Comparison of ENCODE assay signal across 8 cellular contexts in genomic region chr12:10211975-10212622, GRCh38. TPM values are rescaled to one million over a fixed set of nuclear protein-coding genes. Genes with fewer than 3 reads are reported as not detected.
DNase-seq lines count a peak whose midpoint lies in the region; ATAC-seq and TF ChIP-seq lines count a peak whose summit lies in the region.

No MANE protein-coding gene starts in this region.

- DNase-seq in AG10803 (ENCODE audit: low read depth): peak; percentile 99
- peak; percentile 99 for DNase-seq in PC-9
- DNase-seq in activated T-cell treated with anti-CD3 and anti-CD28 coated beads, Interleukin-2, amount 50 U/mL, for 24 hours: peak; percentile 91
- peak; percentile 99 for DNase-seq in epithelial cell of esophagus (ENCODE audit: low read depth)
- DNase-seq in mesothelial cell of epicardium (ENCODE audit: low spot score in 2 of 2, unreplicated experiment in 2 of 2): peak; percentile 81 to 92
- peak; percentile 63 for DNase-seq in stimulated activated CD8-positive, alpha-beta memory T cell treated with anti-CD3 and anti-CD28 coated beads, Interleukin-15, amount 100 ng/mL, for 24 hours (ENCODE audit: low read depth)

- H3K27me3 ChIP-seq in HUES6 (ENCODE audit: control insufficient read depth, insufficient read depth, low read length) (no peaks in the 10 kb centered on the region), PC-9 (ENCODE audit: insufficient read depth, low read depth) (no peaks in the 10 kb centered on the region)

- H3K4me3 Mint-ChIP-seq in activated T-cell treated with anti-CD3 and anti-CD28 coated beads, Interleukin-2, amount 50 U/mL, for 24 hours: peak overlapping the region; percentile 82
- peak overlapping the region; percentile 98 for H3K4me3 Mint-ChIP-seq in mesothelial cell of epicardium

- H3K4me1 Mint-ChIP-seq in activated T-cell treated with anti-CD3 and anti-CD28 coated beads, Interleukin-2, amount 50 U/mL, for 24 hours (ENCODE audit: low read depth): peaks cover 32% of the 10 kb centered on the region
- peaks cover 22% of the 10 kb centered on the region for H3K4me1 Mint-ChIP-seq in mesothelial cell of epicardium

- H3K4me3 ChIP-seq in AG10803 (ENCODE audit: low read length) (peak overlapping the region; percentile 99), HUES6 (ENCODE audit: low read depth, low read length) (peak overlapping the region; percentile 84), PC-9 (peak overlapping the region; percentile 85), epithelial cell of esophagus (ENCODE audit: low read length) (peak overlapping the region; percentile 90)

- H3K27ac ChIP-seq in HUES6 (ENCODE audit: low read depth, low read length) (peak overlapping the region; percentile 96), PC-9 (peak overlapping the region; percentile 90)

- H3K9me3 ChIP-seq in HUES6 (ENCODE audit: control insufficient read depth, insufficient read depth, low read depth, low read length) (no peaks in the 10 kb centered on the region), PC-9 (ENCODE audit: insufficient read depth, low read depth) (no peaks in the 10 kb centered on the region)

- H3K9me2 ChIP-seq in PC-9 (ENCODE audit: insufficient read depth): no peaks in the 10 kb centered on the region

- peak; percentile 65 for ATAC-seq in GM19438 (IDR thresholded peaks at IDR 0.05; ENCODE audit: low read depth, unreplicated experiment)

- no TSS peak for BruUV-seq in PC-9 (replicated peaks; lab: Mats Ljungman, UMichigan)

- H2AFZ ChIP-seq in PC-9: peak overlapping the region; percentile 92; the same call in 1 of the 2 replicates

- TF ChIP-seq CTCF in AG10803 (conservative IDR thresholded peaks at IDR 0.05; ENCODE audit: low read length): no peak
- TF ChIP-seq CTCF in PC-9 (conservative IDR thresholded peaks at IDR 0.05): no peak
- TF ChIP-seq CTCF in epithelial cell of esophagus (IDR thresholded peaks at IDR 0.05; ENCODE audit: insufficient read depth, low read depth, low read length, missing control alignments): no peak
- no peak for TF ChIP-seq CTCF in mesothelial cell of epicardium (IDR thresholded peaks at IDR 0.05; ENCODE audit: unreplicated experiment)

- H3K36me3 ChIP-seq in HUES6 (ENCODE audit: control insufficient read depth, insufficient read depth, low read length) (no peaks in the 10 kb centered on the region), PC-9 (ENCODE audit: low read depth) (no peaks in the 10 kb centered on the region)

- no peaks in the 10 kb centered on the region for H3K27me3 Mint-ChIP-seq in activated T-cell treated with anti-CD3 and anti-CD28 coated beads, Interleukin-2, amount 50 U/mL, for 24 hours
- no peaks in the 10 kb centered on the region for H3K27me3 Mint-ChIP-seq in mesothelial cell of epicardium (ENCODE audit: low read depth)

- no peaks in the 10 kb centered on the region for H4K20me1 ChIP-seq in PC-9 (ENCODE audit: insufficient read depth)

- peaks cover 36% of the 10 kb centered on the region; the same call in 1 of the 2 replicates for H3F3A ChIP-seq in PC-9 (ENCODE audit: insufficient read depth, low read depth)

- peak overlapping the region; percentile 81 for H3K4me2 ChIP-seq in PC-9

- H3K4me1 ChIP-seq in HUES6 (ENCODE audit: control insufficient read depth, insufficient read depth, low read length) (peaks cover 12% of the 10 kb centered on the region), PC-9 (replicated peaks; ENCODE audit: insufficient read depth) (peaks cover 20% of the 10 kb centered on the region)

- peak overlapping the region; percentile 96 for H3K27ac Mint-ChIP-seq in activated T-cell treated with anti-CD3 and anti-CD28 coated beads, Interleukin-2, amount 50 U/mL, for 24 hours
- peak overlapping the region; percentile 100 for H3K27ac Mint-ChIP-seq in mesothelial cell of epicardium

- POLR2A ChIA-PET in PC-9 (lab: Charles Lee; ENCODE audit: unreplicated experiment): interaction anchor here (0.5 to 1.5 kb wide), 10 partner anchors 19 to 1095 kb away, joined by 4 to 11 read pairs (median 6); partner anchors contain the start of gene OLR1

- peaks cover 20% of the 10 kb centered on the region for H3K79me2 ChIP-seq in PC-9 (ENCODE audit: low read depth)

- peak overlapping the region; percentile 92 for H3K9ac ChIP-seq in HUES6 (ENCODE audit: low read length)

- no peaks in the 10 kb centered on the region for H3K9me3 Mint-ChIP-seq in activated T-cell treated with anti-CD3 and anti-CD28 coated beads, Interleukin-2, amount 50 U/mL, for 24 hours
- no peaks in the 10 kb centered on the region for H3K9me3 Mint-ChIP-seq in mesothelial cell of epicardium

- CTCF ChIA-PET in PC-9 (lab: Charles Lee): interaction anchor here (0.9 to 1.0 kb wide), 2 partner anchors 22 to 72 kb away, joined by 3 to 4 read pairs; no protein-coding TSS in a partner anchor

- intact Hi-C loops in PC-9 (cut with micrococcal nuclease; ENCODE audit: unreplicated experiment): loop anchor here (1.0 to 10.0 kb wide), 7 partner anchors 20 to 511 kb away; partner anchors contain the start of genes CLEC9A and YBX3

- H3K36me3 Mint-ChIP-seq in activated T-cell treated with anti-CD3 and anti-CD28 coated beads, Interleukin-2, amount 50 U/mL, for 24 hours (ENCODE audit: low read depth): peaks cover 7% of the 10 kb centered on the region
- no peaks in the 10 kb centered on the region for H3K36me3 Mint-ChIP-seq in mesothelial cell of epicardium

RNA-seq across cellular contexts. Expression of gene GABARAPL1, which starts 0.6 kb away (rescaled TPM):
- total RNA-seq in PC-9 (2021) (85.6 and 143 TPM in 2 replicates), mesothelial cell of epicardium (100 to 105 TPM (median 104 TPM) in 3 replicates)

RNA-seq across cellular contexts. Expression of gene TMEM52B, which starts 33.3 kb away (rescaled TPM):
- total RNA-seq in PC-9 (2021) (2.6 and 4.2 TPM in 2 replicates), mesothelial cell of epicardium (0.97 to 1.6 TPM (median 1.1 TPM) in 3 replicates)

RNA-seq across cellular contexts. Expression of gene OLR1, which starts 40.2 kb away (rescaled TPM):
- total RNA-seq in PC-9 (2021) (20.2 and 22.4 TPM in 2 replicates), mesothelial cell of epicardium (1.3 to 1.7 TPM (median 1.4 TPM) in 3 replicates)

Comparison
In these comparisons a context has a peak if more than half of its experiments do, and no peak if none do; other contexts are left out.
1. Peak in every context shown above with its lines: DNase-seq, ATAC-seq, H3K4me3 ChIP-seq and H3K27ac ChIP-seq.